13 cellular contexts compared by ENCODE assay signal in genomic region chr3:17430574-17430973, GRCh38.
A peak's percentile ranks its signal among the peaks of the same experiment; 100 is the strongest.
DNase-seq lines count a peak whose midpoint lies in the region; ATAC-seq, FAIRE-seq and TF ChIP-seq lines count a peak whose summit lies in the region.
"Had no signal": no experiment of that assay in that cellular context is flagged by ENCODE, and none has a peak within 500 bp of the region (broad histone marks: within the 10 kb centered on the region; RNA-seq: fewer than 3 reads in every experiment).

No MANE protein-coding gene starts in this region.

- TF ChIP-seq CTCF in GM10266 (IDR thresholded peaks at IDR 0.05; ENCODE audit: control insufficient read depth, insufficient read depth, low read depth, missing control alignments), result peak; percentile 1
- no peak for TF ChIP-seq CTCF in HEK293 (tag by site-specific recombination; IDR thresholded peaks at IDR 0.05)
- TF ChIP-seq CTCF in astrocyte (IDR thresholded peaks at IDR 0.05; ENCODE audit: insufficient read depth, low read depth, low read length), result no peak
- no peak for TF ChIP-seq CTCF in OCI-LY7 (conservative IDR thresholded peaks at IDR 0.05; ENCODE audit: low read length)

- H3K9me2 ChIP-seq in OCI-LY7 (ENCODE audit: insufficient read depth, low read length), result no peaks in the 10 kb centered on the region

- no peak for ATAC-seq in HG02798 (IDR thresholded peaks at IDR 0.05; ENCODE audit: poor library complexity, unreplicated experiment)
- ATAC-seq in stimulated activated naive CD8-positive, alpha-beta T cell treated with anti-CD3 and anti-CD28 coated beads, Interleukin-15, Interleukin-2, amounts not matched to agents 100 U/mL and 50 U/mL, for 24 hours, result no peak

- H3K9me3 ChIP-seq in HEK293 (ENCODE audit: control insufficient read depth, insufficient read depth, low read depth, low read length), result no peaks in the 10 kb centered on the region
- no peaks in the 10 kb centered on the region for H3K9me3 ChIP-seq in astrocyte (ENCODE audit: insufficient read depth, low read depth, low read length)
- no peaks in the 10 kb centered on the region for H3K9me3 ChIP-seq in OCI-LY7 (ENCODE audit: low read length)

- H3K4me3 ChIP-seq in HEK293 (ENCODE audit: low read depth, low read length) (no peak overlapping the region), astrocyte (ENCODE audit: insufficient read depth, low read depth, low read length) (no peak overlapping the region), OCI-LY7 (ENCODE audit: low read depth, low read length, poor library complexity, severe bottlenecking) (no peak overlapping the region)

- H3K4me1 Mint-ChIP-seq in astrocyte (ENCODE audit: low read depth, unreplicated experiment), result peaks cover 7% of the 10 kb centered on the region

- no peaks in the 10 kb centered on the region for H3K27me3 Mint-ChIP-seq in astrocyte (ENCODE audit: low read depth, unreplicated experiment)

- H3K27ac ChIP-seq in HEK293 (ENCODE audit: extremely low read depth, low read depth, low read length), result no peak overlapping the region
- no peak overlapping the region for H3K27ac ChIP-seq in astrocyte (ENCODE audit: low read depth, low read length)
- H3K27ac ChIP-seq in OCI-LY7 (ENCODE audit: low read depth, low read length, poor library complexity, severe bottlenecking), result no peak overlapping the region
- H3K27ac ChIP-seq: C4-2B, KMS-11 had no signal

- H3K9me3 Mint-ChIP-seq in astrocyte (ENCODE audit: unreplicated experiment), result peaks cover 6% of the 10 kb centered on the region
- H3K9me3 Mint-ChIP-seq: H9; T-helper 1 cell treated with Interleukin-12 subunit alpha and Interleukin-12 subunit beta and Interleukin-4 antibody, amounts not matched to agents 30 μg/mL and 1 μg/mL, for 36 hours had no signal

- H4K20me1 ChIP-seq in astrocyte (ENCODE audit: insufficient read depth, low read length), result no peaks in the 10 kb centered on the region
- H4K20me1 ChIP-seq in OCI-LY7 (ENCODE audit: insufficient read depth, low read length), result no peaks in the 10 kb centered on the region

- H3K27ac Mint-ChIP-seq in astrocyte (ENCODE audit: unreplicated experiment), result no peak overlapping the region
- H3K27ac Mint-ChIP-seq: T-helper 1 cell treated with Interleukin-12 subunit alpha and Interleukin-12 subunit beta and Interleukin-4 antibody, amounts not matched to agents 30 μg/mL and 1 μg/mL, for 36 hours had no signal

- DNase-seq in GM10266 (ENCODE audit: extremely low spot score) (no peak), astrocyte (ENCODE audit: low read depth) (no peak), pons (ENCODE audit: low spot score) (peak; percentile 14), OCI-LY7 (ENCODE audit: low spot score) (no peak)
- no peak for DNase-seq in stimulated activated naive CD8-positive, alpha-beta T cell treated with anti-CD3 and anti-CD28 coated beads, Interleukin-15, Interleukin-2, amounts not matched to agents 100 U/mL and 50 U/mL, for 24 hours
- DNase-seq: H9, NCI-H1417 treated with DMSO at 0.1 percent for 48 hours, NCI-H510A had no signal

- no TSS peak for BruUV-seq in OCI-LY7 (replicated peaks; lab: Mats Ljungman, UMichigan)

- H3K4me1 ChIP-seq in HEK293 (ENCODE audit: control insufficient read depth, insufficient read depth, low read length), result no peaks in the 10 kb centered on the region
- H3K4me1 ChIP-seq in astrocyte (ENCODE audit: insufficient read depth, low read length), result no peaks in the 10 kb centered on the region
- H3K4me1 ChIP-seq in OCI-LY7 (ENCODE audit: insufficient read depth, low read length, poor library complexity, severe bottlenecking), result no peaks in the 10 kb centered on the region

- no peaks in the 10 kb centered on the region for H3K79me2 ChIP-seq in astrocyte (ENCODE audit: insufficient read depth, low read length)
- H3K79me2 ChIP-seq in OCI-LY7 (ENCODE audit: insufficient read depth, low read depth, low read length), result no peaks in the 10 kb centered on the region

- no peak overlapping the region for H3K9ac ChIP-seq in astrocyte (ENCODE audit: low read length)
- H3K9ac ChIP-seq: KMS-11 had no signal

- H3K36me3 Mint-ChIP-seq in astrocyte (ENCODE audit: low read depth, unreplicated experiment), result peaks cover 5% of the 10 kb centered on the region

- H3K36me3 ChIP-seq in HEK293 (ENCODE audit: control insufficient read depth in 2 of 2, insufficient read depth in 1 of 2, low read length in 2 of 2) (no peaks in the 10 kb centered on the region), astrocyte (ENCODE audit: insufficient read depth, low read length) (no peaks in the 10 kb centered on the region), OCI-LY7 (ENCODE audit: insufficient read depth, low read length) (no peaks in the 10 kb centered on the region)

- H2AFZ ChIP-seq in astrocyte (ENCODE audit: low read depth, low read length) (no peak overlapping the region), OCI-LY7 (ENCODE audit: low read length) (no peak overlapping the region)

- CTCF ChIA-PET in HEK293 (lab: Yijun Ruan, JAX) (interaction anchor here (0.7 to 5.4 kb wide), 11 partner anchors 11 to 1355 kb away, joined by 3 to 45 read pairs (median 3); no protein-coding TSS in a partner anchor), OCI-LY7 (lab: Charles Lee; ENCODE audit: unreplicated experiment) (interaction anchor here (2.3 kb wide), 1 partner anchor 410 kb away, joined by 8 read pairs; no protein-coding TSS in a partner anchor)

- H3K4me2 ChIP-seq in astrocyte (ENCODE audit: low read length) (no peak overlapping the region), OCI-LY7 (ENCODE audit: low read length) (no peak overlapping the region)
- H3K4me2 ChIP-seq: KMS-11 had no signal

- intact Hi-C loops in OCI-LY7 (cut with micrococcal nuclease; ENCODE audit: unreplicated experiment), result no loop called here

- POLR2A ChIA-PET in HEK293 (lab: Yijun Ruan, JAX), result no interaction called here
- POLR2A ChIA-PET in OCI-LY7 (lab: Charles Lee), result interaction anchor here (0.6 kb wide), 1 partner anchor 180 kb away, joined by 3 read pairs; no protein-coding TSS in a partner anchor

- no peaks in the 10 kb centered on the region for H3K27me3 ChIP-seq in astrocyte (ENCODE audit: insufficient read depth, low read length)

- H3K4me3 Mint-ChIP-seq in astrocyte (ENCODE audit: unreplicated experiment), result no peak overlapping the region
- H3K4me3 Mint-ChIP-seq: H9; T-helper 1 cell treated with Interleukin-12 subunit alpha and Interleukin-12 subunit beta and Interleukin-4 antibody, amounts not matched to agents 30 μg/mL and 1 μg/mL, for 36 hours had no signal

- FAIRE-seq in astrocyte (lab: Jason Lieb, UNC), result peak; percentile 13

TF ChIP-seq in HEK293, 187 proteins besides CTCF, POLR2A, EP300 and RAD21:
- TF ChIP-seq ZXDB (tag by site-specific recombination; IDR thresholded peaks at IDR 0.05), result no peak
- no peak for TF ChIP-seq ZNF777 (tag by site-specific recombination; IDR thresholded peaks at IDR 0.05; ENCODE audit: borderline replicate concordance)
- peak; percentile 84 for TF ChIP-seq MYNN (tag by site-specific recombination; IDR thresholded peaks at IDR 0.05; ENCODE audit: borderline replicate concordance)
- TF ChIP-seq PRDM6 (tag by site-specific recombination; IDR thresholded peaks at IDR 0.05), result 0 out of 2 replicates have a peak, but pooled peaks have one; percentile 5
TF ChIP-seq in HEK293: peak in this region for 2.
